In genomic region chr6:8556370-8557018, GRCh38 we compare ENCODE assay signal across 13 cellular contexts.
DNase-seq lines count a peak whose midpoint lies in the region; ATAC-seq and TF ChIP-seq lines count a peak whose summit lies in the region.
"Had no signal": no experiment of that assay in that cellular context is flagged by ENCODE, and none has a peak within 500 bp of the region (broad histone marks: within the 10 kb centered on the region; RNA-seq: fewer than 3 reads in every experiment).

No MANE protein-coding gene starts in this region.

- H3K4me3 Mint-ChIP-seq in WTC11 (no peak overlapping the region), osteocyte (ENCODE audit: unreplicated experiment) (no peak overlapping the region), nephron progenitor cell (no peak overlapping the region)
- H3K4me3 Mint-ChIP-seq: activated CD4-positive, alpha-beta memory T cell treated with anti-CD3 and anti-CD28 coated beads for 36 hours; neural progenitor cell had no signal

- no peak for TF ChIP-seq CTCF in WTC11 (IDR thresholded peaks at IDR 0.05)
- TF ChIP-seq CTCF in osteocyte (IDR thresholded peaks at IDR 0.05): no peak
- no peak for TF ChIP-seq CTCF in nephron progenitor cell (IDR thresholded peaks at IDR 0.05)

- CTCF ChIA-PET in WTC11 (lab: Charles Lee): no interaction called here

- POLR2A ChIA-PET in WTC11 (lab: Charles Lee): no interaction called here

- H3K27ac Mint-ChIP-seq in WTC11 (no peak overlapping the region), osteocyte (ENCODE audit: unreplicated experiment) (no peak overlapping the region), nephron progenitor cell (no peak overlapping the region)
- H3K27ac Mint-ChIP-seq: activated CD4-positive, alpha-beta memory T cell treated with anti-CD3 and anti-CD28 coated beads for 36 hours; neural progenitor cell had no signal

- ATAC-seq in WTC11 (no peak), left colon (peak; percentile 66)
- ATAC-seq: upper lobe of right lung had no signal

- peaks cover 4% of the 10 kb centered on the region; the same call in 1 of the 2 replicates for H3K4me1 Mint-ChIP-seq in WTC11
- H3K4me1 Mint-ChIP-seq in osteocyte (ENCODE audit: unreplicated experiment): no peaks in the 10 kb centered on the region
- H3K4me1 Mint-ChIP-seq in nephron progenitor cell: no peaks in the 10 kb centered on the region
- H3K4me1 Mint-ChIP-seq: neural progenitor cell had no signal

- intact Hi-C loops in left colon (cut with DNase I, micrococcal nuclease): no loop called here

- no peaks in the 10 kb centered on the region for H3K36me3 Mint-ChIP-seq in WTC11
- H3K36me3 Mint-ChIP-seq in osteocyte (ENCODE audit: unreplicated experiment): no peaks in the 10 kb centered on the region
- H3K36me3 Mint-ChIP-seq in nephron progenitor cell (ENCODE audit: low read depth): no peaks in the 10 kb centered on the region
- H3K36me3 Mint-ChIP-seq: activated CD4-positive, alpha-beta memory T cell treated with anti-CD3 and anti-CD28 coated beads for 36 hours; neural progenitor cell had no signal

- peak; percentile 92 for DNase-seq in DMS53 treated with DMSO at 0.1 percent for 48 hours (lab: John Stamatoyannopoulos, UW; ENCODE audit: unreplicated experiment)
- peak; percentile 8 for DNase-seq in NCI-H128 (lab: John Stamatoyannopoulos, UW; ENCODE audit: unreplicated experiment)
- DNase-seq in WTC11 (ENCODE audit: low spot score): no peak
- DNase-seq in left colon: no peak
- no peak for DNase-seq in nucleus accumbens (lab: John Stamatoyannopoulos, UW)
- no peak for DNase-seq in NCI-H446 treated with DMSO at 0.1 percent for 48 hours (lab: John Stamatoyannopoulos, UW)
- DNase-seq in osteocyte (ENCODE audit: extremely low spot score, unreplicated experiment): no peak
- no peak for DNase-seq in nephron progenitor cell
- DNase-seq: activated CD4-positive, alpha-beta memory T cell treated with anti-CD3 and anti-CD28 coated beads for 36 hours; DND-41; SIG-M5; upper lobe of right lung had no signal

- H3K9me3 Mint-ChIP-seq in WTC11 (no peaks in the 10 kb centered on the region), osteocyte (ENCODE audit: unreplicated experiment) (no peaks in the 10 kb centered on the region), nephron progenitor cell (no peaks in the 10 kb centered on the region)
- H3K9me3 Mint-ChIP-seq: activated CD4-positive, alpha-beta memory T cell treated with anti-CD3 and anti-CD28 coated beads for 36 hours; neural progenitor cell had no signal

- H3K27me3 Mint-ChIP-seq in WTC11 (ENCODE audit: low read depth): no peaks in the 10 kb centered on the region
- no peaks in the 10 kb centered on the region for H3K27me3 Mint-ChIP-seq in osteocyte (ENCODE audit: unreplicated experiment)
- peaks cover 5% of the 10 kb centered on the region for H3K27me3 Mint-ChIP-seq in nephron progenitor cell (ENCODE audit: low read depth, poor library complexity)
- H3K27me3 Mint-ChIP-seq: activated CD4-positive, alpha-beta memory T cell treated with anti-CD3 and anti-CD28 coated beads for 36 hours had no signal

TF ChIP-seq in WTC11, 78 proteins besides CTCF, POLR2A, EP300 and RAD21:
- TF ChIP-seq, protein P1, sequence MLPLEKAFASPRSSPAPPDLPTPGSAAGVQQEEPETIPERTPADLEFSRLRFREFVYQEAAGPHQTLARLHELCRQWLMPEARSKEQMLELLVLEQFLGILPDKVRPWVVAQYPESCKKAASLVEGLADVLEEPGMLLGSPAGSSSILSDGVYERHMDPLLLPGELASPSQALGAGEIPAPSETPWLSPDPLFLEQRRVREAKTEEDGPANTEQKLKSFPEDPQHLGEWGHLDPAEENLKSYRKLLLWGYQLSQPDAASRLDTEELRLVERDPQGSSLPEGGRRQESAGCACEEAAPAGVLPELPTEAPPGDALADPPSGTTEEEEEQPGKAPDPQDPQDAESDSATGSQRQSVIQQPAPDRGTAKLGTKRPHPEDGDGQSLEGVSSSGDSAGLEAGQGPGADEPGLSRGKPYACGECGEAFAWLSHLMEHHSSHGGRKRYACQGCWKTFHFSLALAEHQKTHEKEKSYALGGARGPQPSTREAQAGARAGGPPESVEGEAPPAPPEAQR (CRISPR knock-in tag; IDR thresholded peaks at IDR 0.05): no peak
- peak; percentile 85 for TF ChIP-seq GABPB1 (CRISPR knock-in tag; IDR thresholded peaks at IDR 0.05)

Comparison
In these comparisons a context has a peak if more than half of its experiments do, and no peak if none do; other contexts are left out.
1. DNase-seq: peak in DMS53 treated with DMSO at 0.1 percent for 48 hours (single experiment) and NCI-H128 (single experiment); none in WTC11 (single experiment), left colon (0 of 2), nucleus accumbens (0 of 56), NCI-H446 treated with DMSO at 0.1 percent for 48 hours (single experiment), osteocyte (single experiment) and nephron progenitor cell (single experiment).